22 cellular contexts compared by ENCODE assay signal in genomic region chr20:61598586-61598985, GRCh38.
DNase-seq lines count a peak whose midpoint lies in the region; ATAC-seq and TF ChIP-seq lines count a peak whose summit lies in the region.
"Had no signal": no experiment of that assay in that cellular context is flagged by ENCODE, and none has a peak within 500 bp of the region (broad histone marks: within the 10 kb centered on the region; RNA-seq: fewer than 3 reads in every experiment).

No MANE protein-coding gene starts in this region.

- ATAC-seq in GM23338 (peak; percentile 47), WTC11 (peak; percentile 41), lower lobe of right lung (no peak), HG03354 (IDR thresholded peaks at IDR 0.05; ENCODE audit: poor library complexity, severe bottlenecking, unreplicated experiment) (no peak)
- ATAC-seq: A549, GM12878, HCT116 had no signal

- peaks cover 16% of the 10 kb centered on the region for H3K27me3 Mint-ChIP-seq in GM23338 (ENCODE audit: insufficient read depth, low read depth, poor library complexity)
- peaks cover 23% of the 10 kb centered on the region for H3K27me3 Mint-ChIP-seq in WTC11 (ENCODE audit: low read depth)
- H3K27me3 Mint-ChIP-seq: CD4-positive, alpha-beta T cell had no signal

- H3K4me1 Mint-ChIP-seq in GM23338 (no peaks in the 10 kb centered on the region), WTC11 (no peaks in the 10 kb centered on the region)
- H3K4me1 Mint-ChIP-seq: CD14-positive monocyte; CD8-positive, alpha-beta memory T cell; H9 had no signal

- H3K4me2 ChIP-seq in GM23338 = no peak overlapping the region
- H3K4me2 ChIP-seq: A549 had no signal

- H3K4me3 Mint-ChIP-seq in GM23338 = no peak overlapping the region
- no peak overlapping the region for H3K4me3 Mint-ChIP-seq in WTC11
- H3K4me3 Mint-ChIP-seq: CD14-positive monocyte; CD4-positive, alpha-beta T cell; CD8-positive, alpha-beta memory T cell; H9 had no signal

- CTCF ChIA-PET in WTC11 (lab: Charles Lee) = interaction anchor here (0.6 to 1.4 kb wide), 9 partner anchors 15 to 314 kb away, joined by 3 to 7 read pairs (median 4); no protein-coding TSS in a partner anchor

- H3K9me2 ChIP-seq in GM23338 (ENCODE audit: insufficient read depth) = no peaks in the 10 kb centered on the region

- no peaks in the 10 kb centered on the region for H3K79me2 ChIP-seq in GM23338 (replicated peaks; ENCODE audit: insufficient read depth)

- H3K36me3 ChIP-seq in GM23338 (ENCODE audit: insufficient read depth) (no peaks in the 10 kb centered on the region), lower lobe of right lung (no peaks in the 10 kb centered on the region)
- H3K36me3 ChIP-seq: BE2C; BLaER1 treated with 17β-estradiol and CSF1 and Interleukin-3, amounts not matched to agents 10 nM and 100 nM had no signal

- H3K4me3 ChIP-seq in GM23338 (no peak overlapping the region), lower lobe of right lung (no peak overlapping the region)
- H3K4me3 ChIP-seq: A549; BLaER1 treated with 17β-estradiol and CSF1 and Interleukin-3, amounts not matched to agents 10 nM and 100 nM; GM12878 had no signal

- H3K27ac Mint-ChIP-seq in GM23338 = no peak overlapping the region
- no peak overlapping the region for H3K27ac Mint-ChIP-seq in WTC11
- H3K27ac Mint-ChIP-seq: CD14-positive monocyte; CD4-positive, alpha-beta T cell; CD8-positive, alpha-beta memory T cell; H9 had no signal

- POLR2A ChIA-PET in WTC11 (lab: Charles Lee) = no interaction called here

- peaks cover 17% of the 10 kb centered on the region for H3K36me3 Mint-ChIP-seq in GM23338 (ENCODE audit: low read depth)
- H3K36me3 Mint-ChIP-seq in WTC11 = peaks cover 19% of the 10 kb centered on the region
- H3K36me3 Mint-ChIP-seq: CD14-positive monocyte; CD8-positive, alpha-beta memory T cell had no signal

- H3K9me3 Mint-ChIP-seq in GM23338 (peaks cover 28% of the 10 kb centered on the region), WTC11 (peaks cover 27% of the 10 kb centered on the region)

- H3K27me3 ChIP-seq in GM23338 (ENCODE audit: insufficient read depth) = no peaks in the 10 kb centered on the region
- no peaks in the 10 kb centered on the region for H3K27me3 ChIP-seq in lower lobe of right lung (ENCODE audit: low read depth)
- H3K27me3 ChIP-seq: BE2C; BLaER1 treated with 17β-estradiol and CSF1 and Interleukin-3, amounts not matched to agents 10 nM and 100 nM had no signal

- DNase-seq in GM23338 (ENCODE audit: low spot score) (no peak), WTC11 (ENCODE audit: low spot score) (no peak), lower lobe of right lung (peak; percentile 28), hippocampal formation (lab: John Stamatoyannopoulos, UW) (no peak)
- DNase-seq in stimulated activated CD4-positive, alpha-beta T cell treated with anti-CD3 and anti-CD28 coated beads, Interleukin-4, amount 100 ng/mL, for 4 hours = no peak
- DNase-seq: 8988T; ACHN; AML-193; BE2C; CD4-positive, alpha-beta T cell; DMS 273 treated with DMSO at 0.1 percent for 48 hours; DMS79; EL; GDM1 had no signal

- intact Hi-C loops in lower lobe of right lung (cut with DNase I) = no loop called here

- H3K4me1 ChIP-seq in GM23338 (ENCODE audit: insufficient read depth) (0 out of 2 replicates have a peak, but pooled peaks cover 4% of the 10 kb centered on the region), lower lobe of right lung (no peaks in the 10 kb centered on the region)
- H3K4me1 ChIP-seq: A549, BE2C had no signal

- peaks cover 17% of the 10 kb centered on the region for H3K9me3 ChIP-seq in lower lobe of right lung
- H3K9me3 ChIP-seq: BE2C had no signal

- no peak overlapping the region for H2AFZ ChIP-seq in GM23338

- H3F3A ChIP-seq in GM23338 (replicated peaks; ENCODE audit: low read depth) = no peaks in the 10 kb centered on the region

- TF ChIP-seq CTCF in GM23338 (conservative IDR thresholded peaks at IDR 0.05; ENCODE audit: low read depth in 2 of 2) (no peak), WTC11 (IDR thresholded peaks at IDR 0.05) (no peak), lower lobe of right lung (IDR thresholded peaks at IDR 0.05) (no peak)

- no peak overlapping the region for H3K27ac ChIP-seq in GM23338 (ENCODE audit: low read depth)
- no peak overlapping the region for H3K27ac ChIP-seq in lower lobe of right lung
- H3K27ac ChIP-seq: A549; BLaER1 treated with 17β-estradiol and CSF1 and Interleukin-3, amounts not matched to agents 10 nM and 100 nM had no signal

- H4K20me1 ChIP-seq in GM23338 (replicated peaks; ENCODE audit: insufficient read depth) = no peaks in the 10 kb centered on the region
- H4K20me1 ChIP-seq: BLaER1 treated with 17β-estradiol and CSF1 and Interleukin-3, amounts not matched to agents 10 nM and 100 nM had no signal

TF ChIP-seq in GM23338, 12 proteins besides CTCF, POLR2A, EP300 and RAD21 (continues in another document):
- TF ChIP-seq EZH2 (IDR thresholded peaks at IDR 0.05; ENCODE audit: low read depth, unreplicated experiment) (no peak), ZNF114 (CRISPR knock-in tag; IDR thresholded peaks at IDR 0.05) (no peak), NANOG (IDR thresholded peaks at IDR 0.05; ENCODE audit: borderline replicate concordance) (no peak), JUNB (IDR thresholded peaks at IDR 0.05; ENCODE audit: unreplicated experiment) (no peak), ZNF331 (CRISPR knock-in tag; IDR thresholded peaks at IDR 0.05; ENCODE audit: low read depth) (no peak), CREB1 (CRISPR knock-in tag; IDR thresholded peaks at IDR 0.05; ENCODE audit: low read depth) (no peak)
- TF ChIP-seq, protein P1, sequence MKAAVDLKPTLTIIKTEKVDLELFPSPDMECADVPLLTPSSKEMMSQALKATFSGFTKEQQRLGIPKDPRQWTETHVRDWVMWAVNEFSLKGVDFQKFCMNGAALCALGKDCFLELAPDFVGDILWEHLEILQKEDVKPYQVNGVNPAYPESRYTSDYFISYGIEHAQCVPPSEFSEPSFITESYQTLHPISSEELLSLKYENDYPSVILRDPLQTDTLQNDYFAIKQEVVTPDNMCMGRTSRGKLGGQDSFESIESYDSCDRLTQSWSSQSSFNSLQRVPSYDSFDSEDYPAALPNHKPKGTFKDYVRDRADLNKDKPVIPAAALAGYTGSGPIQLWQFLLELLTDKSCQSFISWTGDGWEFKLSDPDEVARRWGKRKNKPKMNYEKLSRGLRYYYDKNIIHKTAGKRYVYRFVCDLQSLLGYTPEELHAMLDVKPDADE (IDR thresholded peaks at IDR 0.05) = no peak

TF ChIP-seq in WTC11, 78 proteins besides CTCF, POLR2A, EP300 and RAD21:
- TF ChIP-seq HMGA2 (CRISPR knock-in tag; IDR thresholded peaks at IDR 0.05) (no peak), ZNF423 (CRISPR knock-in tag; IDR thresholded peaks at IDR 0.05) (no peak), RORB (CRISPR knock-in tag; IDR thresholded peaks at IDR 0.05) (no peak), IRF2 (CRISPR knock-in tag; IDR thresholded peaks at IDR 0.05; ENCODE audit: borderline replicate concordance, low read depth) (no peak), MXD4 (CRISPR knock-in tag; IDR thresholded peaks at IDR 0.05; ENCODE audit: borderline replicate concordance) (no peak)
- TF ChIP-seq, protein P2, sequence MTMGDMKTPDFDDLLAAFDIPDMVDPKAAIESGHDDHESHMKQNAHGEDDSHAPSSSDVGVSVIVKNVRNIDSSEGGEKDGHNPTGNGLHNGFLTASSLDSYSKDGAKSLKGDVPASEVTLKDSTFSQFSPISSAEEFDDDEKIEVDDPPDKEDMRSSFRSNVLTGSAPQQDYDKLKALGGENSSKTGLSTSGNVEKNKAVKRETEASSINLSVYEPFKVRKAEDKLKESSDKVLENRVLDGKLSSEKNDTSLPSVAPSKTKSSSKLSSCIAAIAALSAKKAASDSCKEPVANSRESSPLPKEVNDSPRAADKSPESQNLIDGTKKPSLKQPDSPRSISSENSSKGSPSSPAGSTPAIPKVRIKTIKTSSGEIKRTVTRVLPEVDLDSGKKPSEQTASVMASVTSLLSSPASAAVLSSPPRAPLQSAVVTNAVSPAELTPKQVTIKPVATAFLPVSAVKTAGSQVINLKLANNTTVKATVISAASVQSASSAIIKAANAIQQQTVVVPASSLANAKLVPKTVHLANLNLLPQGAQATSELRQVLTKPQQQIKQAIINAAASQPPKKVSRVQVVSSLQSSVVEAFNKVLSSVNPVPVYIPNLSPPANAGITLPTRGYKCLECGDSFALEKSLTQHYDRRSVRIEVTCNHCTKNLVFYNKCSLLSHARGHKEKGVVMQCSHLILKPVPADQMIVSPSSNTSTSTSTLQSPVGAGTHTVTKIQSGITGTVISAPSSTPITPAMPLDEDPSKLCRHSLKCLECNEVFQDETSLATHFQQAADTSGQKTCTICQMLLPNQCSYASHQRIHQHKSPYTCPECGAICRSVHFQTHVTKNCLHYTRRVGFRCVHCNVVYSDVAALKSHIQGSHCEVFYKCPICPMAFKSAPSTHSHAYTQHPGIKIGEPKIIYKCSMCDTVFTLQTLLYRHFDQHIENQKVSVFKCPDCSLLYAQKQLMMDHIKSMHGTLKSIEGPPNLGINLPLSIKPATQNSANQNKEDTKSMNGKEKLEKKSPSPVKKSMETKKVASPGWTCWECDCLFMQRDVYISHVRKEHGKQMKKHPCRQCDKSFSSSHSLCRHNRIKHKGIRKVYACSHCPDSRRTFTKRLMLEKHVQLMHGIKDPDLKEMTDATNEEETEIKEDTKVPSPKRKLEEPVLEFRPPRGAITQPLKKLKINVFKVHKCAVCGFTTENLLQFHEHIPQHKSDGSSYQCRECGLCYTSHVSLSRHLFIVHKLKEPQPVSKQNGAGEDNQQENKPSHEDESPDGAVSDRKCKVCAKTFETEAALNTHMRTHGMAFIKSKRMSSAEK (CRISPR knock-in tag; IDR thresholded peaks at IDR 0.05; ENCODE audit: borderline replicate concordance) = no peak
- TF ChIP-seq, protein P3, sequence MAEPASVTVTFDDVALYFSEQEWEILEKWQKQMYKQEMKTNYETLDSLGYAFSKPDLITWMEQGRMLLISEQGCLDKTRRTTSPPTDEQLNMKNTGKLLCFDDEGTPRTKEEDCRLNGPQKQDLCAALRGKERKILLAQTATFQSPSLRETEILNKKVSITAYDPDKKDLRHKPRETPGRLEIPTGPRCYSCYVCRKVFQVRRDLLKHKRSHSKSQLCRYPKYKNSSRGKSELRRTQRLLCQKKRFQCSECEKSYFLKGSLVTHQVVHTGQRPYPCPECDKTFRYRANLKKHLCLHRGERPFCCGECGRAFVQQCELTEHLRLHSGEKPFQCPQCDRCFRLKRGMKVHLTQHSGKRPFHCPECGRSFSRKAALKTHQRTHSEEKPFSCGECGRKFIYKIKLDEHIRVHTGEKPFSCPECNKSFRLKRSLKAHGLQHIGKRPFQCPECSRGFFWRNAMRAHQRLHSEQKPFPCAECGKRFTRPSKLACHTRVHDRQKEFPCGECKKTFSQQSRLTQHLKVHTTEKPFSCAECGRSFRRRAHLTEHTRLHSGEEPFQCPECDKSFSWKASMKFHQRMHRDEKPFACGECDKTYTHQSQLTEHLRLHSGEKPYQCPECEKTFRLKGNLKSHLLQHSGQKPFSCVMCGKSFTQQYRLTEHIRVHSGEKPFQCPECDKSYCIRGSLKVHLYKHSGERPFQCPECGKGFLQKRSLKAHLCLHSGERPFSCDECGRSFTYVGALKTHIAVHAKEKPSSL (CRISPR knock-in tag; conservative IDR thresholded peaks at IDR 0.05) = no peak

Comparison
In these comparisons a context has a peak if more than half of its experiments do, and no peak if none do; other contexts are left out.
1. ATAC-seq: peak in GM23338 (single experiment) and WTC11 (single experiment); none in lower lobe of right lung (0 of 2) and HG03354 (single experiment).